28 cellular contexts compared by ENCODE assay signal in the genomic region with DNA sequence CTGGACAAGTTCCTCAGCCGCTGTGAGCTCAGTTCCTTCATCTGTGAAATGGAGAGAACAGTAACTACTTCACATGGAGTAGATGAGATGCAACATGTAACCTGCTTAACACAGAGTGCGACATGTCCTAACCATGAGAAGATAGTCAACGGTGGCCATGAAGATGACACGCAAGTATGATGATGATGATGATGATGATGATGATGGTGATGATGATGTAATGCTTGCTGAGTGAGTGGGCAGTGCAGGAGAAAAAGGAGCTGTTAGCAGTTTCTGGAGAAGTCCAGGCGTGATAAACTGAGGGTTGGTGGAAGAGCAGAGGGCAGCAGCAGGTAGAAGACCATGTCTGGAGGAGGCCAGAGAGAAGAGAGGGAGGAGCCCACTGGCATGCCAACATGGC.
"Had no signal": no experiment of that assay in that cellular context is flagged by ENCODE, and none has a peak within 500 bp of the region (broad histone marks: within the 10 kb centered on the region; RNA-seq: fewer than 3 reads in every experiment).

No MANE protein-coding gene starts in this region.

- H2AFZ ChIP-seq: neural progenitor cell had no signal

- ATAC-seq: left lobe of liver; lower lobe of right lung; stimulated activated effector memory CD8-positive, alpha-beta T cell treated with anti-CD3 and anti-CD28 coated beads, Interleukin-12 subunit alpha, Interleukin-12 subunit beta, amount 100 ng/mL, for 72 hours had no signal

- H3K4me2 ChIP-seq: neural progenitor cell had no signal

- H3K4me3 Mint-ChIP-seq: mesothelial cell of epicardium; naive B cell; natural killer cell; nephron progenitor cell; neural progenitor cell; stimulated activated effector memory CD8-positive, alpha-beta T cell treated with anti-CD3 and anti-CD28 coated beads, Interleukin-12 subunit alpha, Interleukin-12 subunit beta, amount 100 ng/mL, for 72 hours; stimulated activated naive CD8-positive, alpha-beta T cell treated with anti-CD3 and anti-CD28 coated beads, Interleukin-15, Interleukin-2, amounts not matched to agents 100 ng/mL and 50 ng/mL, for 24 hours had no signal

- FAIRE-seq: keratinocyte, small intestine had no signal

- H3K9me3 Mint-ChIP-seq: natural killer cell; stimulated activated effector memory CD8-positive, alpha-beta T cell treated with anti-CD3 and anti-CD28 coated beads, Interleukin-12 subunit alpha, Interleukin-12 subunit beta, amount 100 ng/mL, for 72 hours had no signal

- DNase-seq: hippocampal formation; kidney glomerular epithelial cell; left cardiac atrium; lower lobe of right lung; mammary epithelial cell; mesenchymal stem cell; naive B cell; natural killer cell; nephron progenitor cell; occipital lobe; right cardiac atrium; sigmoid colon; small intestine; spleen; stimulated activated CD4-positive, alpha-beta T cell treated with anti-CD3 and anti-CD28 coated beads, Interleukin-4, amount 100 ng/mL, for 24 hours; stimulated activated naive CD4-positive, alpha-beta T cell; upper lobe of left lung had no signal

- H3K27ac Mint-ChIP-seq: mesothelial cell of epicardium; natural killer cell; nephron progenitor cell; neural progenitor cell; progenitor cell of endocrine pancreas; stimulated activated effector memory CD8-positive, alpha-beta T cell treated with anti-CD3 and anti-CD28 coated beads, Interleukin-12 subunit alpha, Interleukin-12 subunit beta, amount 100 ng/mL, for 72 hours; stimulated activated naive CD8-positive, alpha-beta T cell treated with anti-CD3 and anti-CD28 coated beads, Interleukin-15, Interleukin-2, amounts not matched to agents 100 ng/mL and 50 ng/mL, for 24 hours had no signal

- H3K9me3 ChIP-seq: lower lobe of right lung, neutrophil, sigmoid colon, suprapubic skin, thoracic aorta, tibial nerve, upper lobe of left lung had no signal

- H3K4me1 ChIP-seq: lower lobe of right lung, neural progenitor cell, sigmoid colon, spleen, suprapubic skin, tibial nerve, upper lobe of left lung had no signal

- H3K36me3 Mint-ChIP-seq: mesothelial cell of epicardium; natural killer cell; neural progenitor cell; stimulated activated effector memory CD8-positive, alpha-beta T cell treated with anti-CD3 and anti-CD28 coated beads, Interleukin-12 subunit alpha, Interleukin-12 subunit beta, amount 100 ng/mL, for 72 hours had no signal

- H3K27me3 ChIP-seq: neural progenitor cell, tibial nerve, upper lobe of left lung had no signal

- H3K4me3 ChIP-seq: lower lobe of right lung, neural progenitor cell, sigmoid colon, spleen, suprapubic skin, thoracic aorta, tibial nerve, upper lobe of left lung had no signal

- H3K36me3 ChIP-seq: lower lobe of right lung, neural progenitor cell, neutrophil, sigmoid colon, spleen, suprapubic skin, thoracic aorta, tibial nerve, upper lobe of left lung had no signal

- H3K9ac ChIP-seq: neural progenitor cell had no signal

- H3K4me1 Mint-ChIP-seq: mesothelial cell of epicardium; naive B cell; natural killer cell; neural progenitor cell; stimulated activated effector memory CD8-positive, alpha-beta T cell treated with anti-CD3 and anti-CD28 coated beads, Interleukin-12 subunit alpha, Interleukin-12 subunit beta, amount 100 ng/mL, for 72 hours had no signal

- H3K27ac ChIP-seq: lower lobe of right lung, neural progenitor cell, neutrophil, sigmoid colon, spleen, suprapubic skin, thoracic aorta, tibial nerve, upper lobe of left lung had no signal
